Comparison of ENCODE assay signal across 27 cellular contexts in the genomic region with DNA sequence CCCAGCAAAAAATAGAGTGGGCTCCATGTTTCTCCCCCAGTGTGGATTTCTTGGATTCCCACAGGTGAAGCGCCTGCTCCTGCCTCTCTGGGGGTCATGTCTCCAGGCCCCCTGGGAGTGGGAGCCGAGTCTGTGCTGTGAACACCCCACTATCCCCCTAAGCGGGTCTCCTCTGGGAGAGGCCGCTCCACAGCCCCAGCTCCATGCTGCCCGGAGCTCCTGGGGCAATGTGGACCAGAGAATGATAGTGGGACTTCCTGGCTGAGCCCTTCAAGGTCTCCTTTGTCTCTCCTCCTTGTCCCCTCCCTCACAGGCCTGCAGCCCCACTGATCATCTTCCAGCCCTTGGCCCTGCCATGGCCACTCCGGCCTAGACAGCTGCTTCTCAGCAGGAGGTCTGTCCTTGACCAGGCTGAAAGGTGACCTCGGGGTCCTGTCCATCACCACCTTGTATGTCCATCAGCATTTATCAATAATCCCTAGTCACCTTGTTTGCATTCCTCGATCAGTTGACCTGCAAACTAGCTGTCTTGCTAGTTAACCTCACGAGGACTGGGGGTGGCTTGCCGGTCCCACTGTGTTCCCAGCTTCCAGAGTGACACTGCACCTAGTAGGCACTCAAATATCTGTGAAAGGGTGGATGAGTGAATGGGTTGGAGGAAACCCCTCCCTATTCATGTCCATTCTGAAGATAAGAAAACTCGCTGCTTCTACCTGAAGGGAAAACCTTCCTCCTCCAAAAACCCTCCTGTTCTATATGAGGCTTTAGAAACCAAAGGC. TPM values are rescaled to one million over a fixed set of nuclear protein-coding genes. Genes with fewer than 3 reads are reported as not detected.
DNase-seq lines count a peak whose midpoint lies in the region; ATAC-seq, FAIRE-seq and TF ChIP-seq lines count a peak whose summit lies in the region.
"Had no signal": no experiment of that assay in that cellular context is flagged by ENCODE, and none has a peak within 500 bp of the region (broad histone marks: within the 10 kb centered on the region; RNA-seq: fewer than 3 reads in every experiment).

No MANE protein-coding gene starts in this region.

- H3K9me3 ChIP-seq in mammary epithelial cell (replicated peaks; ENCODE audit: insufficient read depth, low read length) (no peaks in the 10 kb centered on the region), transverse colon (no peaks in the 10 kb centered on the region), tibial nerve (no peaks in the 10 kb centered on the region)
- H3K9me3 ChIP-seq: neutrophil, upper lobe of left lung had no signal

- no peak for TF ChIP-seq CTCF in mammary epithelial cell (conservative IDR thresholded peaks at IDR 0.05 in 1 of 2, IDR thresholded peaks at IDR 0.05 in 1 of 2; ENCODE audit: extremely low read depth in 1 of 2, insufficient read depth in 1 of 2, low read depth in 1 of 2, low read length in 2 of 2)
- no peak for TF ChIP-seq CTCF in nephron (IDR thresholded peaks at IDR 0.05; ENCODE audit: unreplicated experiment in 3 of 3)
- TF ChIP-seq CTCF in transverse colon (IDR thresholded peaks at IDR 0.05), result no peak
- no peak for TF ChIP-seq CTCF in D721Med (IDR thresholded peaks at IDR 0.05; ENCODE audit: insufficient read depth, missing control alignments)
- no peak for TF ChIP-seq CTCF in tibial nerve (IDR thresholded peaks at IDR 0.05)

- intact Hi-C loops in mammary epithelial cell (cut with micrococcal nuclease), result loop anchor here (1.0 to 2.0 kb wide), 2 partner anchors 81 to 99 kb away; no protein-coding TSS in a partner anchor
- intact Hi-C loops in transverse colon (cut with DNase I; ENCODE audit: low total_unique reads), result loop anchor here (10.0 kb wide), 1 partner anchor 1509 kb away; no protein-coding TSS in a partner anchor

- H4K20me1 ChIP-seq in mammary epithelial cell (ENCODE audit: insufficient read depth, low read length), result no peaks in the 10 kb centered on the region

- no peak for TF ChIP-seq EP300 in transverse colon (IDR thresholded peaks at IDR 0.05; ENCODE audit: low read depth)
- TF ChIP-seq EP300 in tibial nerve (IDR thresholded peaks at IDR 0.05), result no peak

- dilution Hi-C loops in mammary epithelial cell (cut with HindIII; ENCODE audit: low sequenced_read_pairs), result no loop called here

- H3K9me3 Mint-ChIP-seq in activated naive CD8-positive, alpha-beta T cell treated with anti-CD3 and anti-CD28 coated beads, Interleukin-2, amount 10 ng/mL, durations not matched to agents 7 days and 5 days, result no peaks in the 10 kb centered on the region
- no peaks in the 10 kb centered on the region for H3K9me3 Mint-ChIP-seq in activated naive CD8-positive, alpha-beta T cell treated with anti-CD3 and anti-CD28 coated beads for 36 hours
- H3K9me3 Mint-ChIP-seq in nephron, result no peaks in the 10 kb centered on the region

- BruUV-seq in mammary epithelial cell (replicated peaks; lab: Mats Ljungman, UMichigan), result no TSS peak

- no peaks in the 10 kb centered on the region for H3K79me2 ChIP-seq in mammary epithelial cell (ENCODE audit: insufficient read depth, low read length)

- no peak for FAIRE-seq in D721Med (lab: Jason Lieb, UNC)
- FAIRE-seq: endothelial cell of umbilical vein, G401.6, GM18507, H1 had no signal

- no peak for ATAC-seq in activated naive CD8-positive, alpha-beta T cell treated with anti-CD3 and anti-CD28 coated beads, Interleukin-2, amount 10 ng/mL, durations not matched to agents 7 days and 5 days (ENCODE audit: low read depth)
- ATAC-seq in GM19395 (IDR thresholded peaks at IDR 0.05; ENCODE audit: unreplicated experiment), result no peak
- ATAC-seq: left ventricle myocardium superior had no signal

- POLR2A ChIA-PET in activated naive CD8-positive, alpha-beta T cell treated with anti-CD3 and anti-CD28 coated beads, Interleukin-2, amount 10 ng/mL, durations not matched to agents 7 days and 5 days (lab: Charles Lee), result no interaction called here

- H3K27ac ChIP-seq in mammary epithelial cell (ENCODE audit: insufficient read depth, low read depth, low read length) (no peak overlapping the region), transverse colon (no peak overlapping the region), tibial nerve (no peak overlapping the region)
- H3K27ac ChIP-seq: cardiac muscle cell, neutrophil, upper lobe of left lung, WERI-Rb-1 had no signal

- H3K4me1 ChIP-seq in mammary epithelial cell (ENCODE audit: insufficient read depth, low read length) (peaks cover 29% of the 10 kb centered on the region), transverse colon (no peaks in the 10 kb centered on the region), tibial nerve (no peaks in the 10 kb centered on the region)
- H3K4me1 ChIP-seq: upper lobe of left lung had no signal

- H3K9ac ChIP-seq in mammary epithelial cell (ENCODE audit: insufficient read depth, low read length), result no peak overlapping the region

- no peak for TF ChIP-seq POLR2A in transverse colon (IDR thresholded peaks at IDR 0.05)
- no peak for TF ChIP-seq POLR2A in tibial nerve (IDR thresholded peaks at IDR 0.05)

- CTCF ChIA-PET in mammary epithelial cell (lab: Charles Lee; ENCODE audit: low non-redundant PET), result no interaction called here

- H3K27ac Mint-ChIP-seq in activated naive CD8-positive, alpha-beta T cell treated with anti-CD3 and anti-CD28 coated beads, Interleukin-2, amount 10 ng/mL, durations not matched to agents 7 days and 5 days, result peak overlapping the region; percentile 0
- no peak overlapping the region for H3K27ac Mint-ChIP-seq in activated naive CD8-positive, alpha-beta T cell treated with anti-CD3 and anti-CD28 coated beads for 36 hours
- H3K27ac Mint-ChIP-seq in nephron, result peak overlapping the region in 2 of 3 experiments; percentile 13 to 36
- H3K27ac Mint-ChIP-seq: CD4-positive, CD25-positive, alpha-beta regulatory T cell had no signal

- H3K4me1 Mint-ChIP-seq in activated naive CD8-positive, alpha-beta T cell treated with anti-CD3 and anti-CD28 coated beads, Interleukin-2, amount 10 ng/mL, durations not matched to agents 7 days and 5 days, result no peaks in the 10 kb centered on the region
- H3K4me1 Mint-ChIP-seq in activated naive CD8-positive, alpha-beta T cell treated with anti-CD3 and anti-CD28 coated beads for 36 hours, result no peaks in the 10 kb centered on the region
- peaks cover 9% of the 10 kb centered on the region for H3K4me1 Mint-ChIP-seq in nephron
- H3K4me1 Mint-ChIP-seq: CD4-positive, CD25-positive, alpha-beta regulatory T cell had no signal

- in situ Hi-C loops in mammary epithelial cell (cut with MboI; ENCODE audit: low sequenced_read_pairs in 2 of 2), result no loop called here
- in situ Hi-C loops in transverse colon (cut with MboI; ENCODE audit: low pct_ligation_motif_present in 1 of 4, low pct_unique_long_range_greater_than_20kb in 1 of 4, low sequenced_read_pairs in 3 of 4), result no loop called here

- no peaks in the 10 kb centered on the region for H3K36me3 Mint-ChIP-seq in activated naive CD8-positive, alpha-beta T cell treated with anti-CD3 and anti-CD28 coated beads, Interleukin-2, amount 10 ng/mL, durations not matched to agents 7 days and 5 days
- no peaks in the 10 kb centered on the region for H3K36me3 Mint-ChIP-seq in activated naive CD8-positive, alpha-beta T cell treated with anti-CD3 and anti-CD28 coated beads for 36 hours
- H3K36me3 Mint-ChIP-seq in nephron (ENCODE audit: low read depth), result no peaks in the 10 kb centered on the region
- H3K36me3 Mint-ChIP-seq: CD4-positive, CD25-positive, alpha-beta regulatory T cell had no signal

- no peak overlapping the region for H3K4me3 ChIP-seq in mammary epithelial cell (replicated peaks in 1 of 3; ENCODE audit: insufficient read depth in 1 of 3, low read depth in 2 of 3, low read length in 3 of 3)
- no peak overlapping the region for H3K4me3 ChIP-seq in transverse colon
- no peak overlapping the region for H3K4me3 ChIP-seq in tibial nerve
- H3K4me3 ChIP-seq: cardiac muscle cell, upper lobe of left lung had no signal

- H2AFZ ChIP-seq in mammary epithelial cell (ENCODE audit: low read depth, low read length), result peak overlapping the region; percentile 73

- H3K27me3 ChIP-seq in mammary epithelial cell (ENCODE audit: insufficient read depth, low read length), result no peaks in the 10 kb centered on the region
- no peaks in the 10 kb centered on the region for H3K27me3 ChIP-seq in transverse colon
- no peaks in the 10 kb centered on the region for H3K27me3 ChIP-seq in tibial nerve
- H3K27me3 ChIP-seq: cardiac muscle cell, neutrophil, upper lobe of left lung had no signal

- no peaks in the 10 kb centered on the region for H3K36me3 ChIP-seq in mammary epithelial cell (ENCODE audit: insufficient read depth, low read length)
- H3K36me3 ChIP-seq in transverse colon, result no peaks in the 10 kb centered on the region
- H3K36me3 ChIP-seq in tibial nerve, result no peaks in the 10 kb centered on the region
- H3K36me3 ChIP-seq: cardiac muscle cell, neutrophil, upper lobe of left lung, WERI-Rb-1 had no signal

- H3K4me3 Mint-ChIP-seq in activated naive CD8-positive, alpha-beta T cell treated with anti-CD3 and anti-CD28 coated beads, Interleukin-2, amount 10 ng/mL, durations not matched to agents 7 days and 5 days, result no peak overlapping the region
- H3K4me3 Mint-ChIP-seq in activated naive CD8-positive, alpha-beta T cell treated with anti-CD3 and anti-CD28 coated beads for 36 hours, result no peak overlapping the region
- H3K4me3 Mint-ChIP-seq in nephron, result no peak overlapping the region
- H3K4me3 Mint-ChIP-seq: CD4-positive, CD25-positive, alpha-beta regulatory T cell had no signal

- no peak for DNase-seq in activated naive CD8-positive, alpha-beta T cell treated with anti-CD3 and anti-CD28 coated beads, Interleukin-2, amount 10 ng/mL, durations not matched to agents 7 days and 5 days
- DNase-seq in activated naive CD8-positive, alpha-beta T cell treated with anti-CD3 and anti-CD28 coated beads for 36 hours, result no peak
- no peak for DNase-seq in mammary epithelial cell
- DNase-seq in transverse colon, result peak; percentile 5
- DNase-seq in D721Med (ENCODE audit: insufficient read length, low spot score), result no peak
- DNase-seq in tibial nerve (ENCODE audit: low spot score in 2 of 2), result no peak
- DNase-seq: activated naive CD4-positive, alpha-beta T cell; CD4-positive, CD25-positive, alpha-beta regulatory T cell; dermis blood vessel endothelial cell; left ventricle myocardium superior; NCI-H2081; NK-92 treated with Interleukin-12 subunit alpha and Interleukin-12 subunit beta, amount 100 ng/mL, for 24 hours; stimulated activated CD4-positive, alpha-beta T cell treated with anti-CD3 and anti-CD28 coated beads, Interleukin-4, amount 100 ng/mL, for 24 hours; stimulated activated naive CD4-positive, alpha-beta T cell treated with Interleukin-2 at 50 U/mL for 16 hours; T-helper 2 cell; WERI-Rb-1 had no signal

- peak overlapping the region; percentile 85 for H3K4me2 ChIP-seq in mammary epithelial cell (ENCODE audit: insufficient read depth, low read depth, low read length)

- peaks cover 3% of the 10 kb centered on the region for H3K27me3 Mint-ChIP-seq in activated naive CD8-positive, alpha-beta T cell treated with anti-CD3 and anti-CD28 coated beads, Interleukin-2, amount 10 ng/mL, durations not matched to agents 7 days and 5 days
- H3K27me3 Mint-ChIP-seq in activated naive CD8-positive, alpha-beta T cell treated with anti-CD3 and anti-CD28 coated beads for 36 hours, result no peaks in the 10 kb centered on the region
- H3K27me3 Mint-ChIP-seq in nephron (ENCODE audit: low read depth), result peaks cover 10% of the 10 kb centered on the region

- WGBS in mammary epithelial cell (ENCODE audit: low coverage, missing lambda C conversion rate), result 96% methylated on average over 7 of the region's 11 CpGs
- WGBS in transverse colon (ENCODE audit: low coverage in 1 of 2), 2 donors, result 84 to 88% methylated on average over 4 to 11 of the region's 11 CpGs
- 88 to 94% methylated on average over 11 of the region's 11 CpGs for WGBS in tibial nerve, 2 donors

RNA-seq across cellular contexts. Expression of a gene that starts 0.8 kb away (rescaled TPM):
- not detected for total RNA-seq in activated naive CD8-positive, alpha-beta T cell treated with anti-CD3 and anti-CD28 coated beads, Interleukin-2, amount 10 ng/mL, durations not matched to agents 7 days and 5 days
- total RNA-seq in activated naive CD8-positive, alpha-beta T cell treated with anti-CD3 and anti-CD28 coated beads for 36 hours, result not detected
- 100 to 1,000 TPM; 173 to 704 TPM for total RNA-seq in mammary epithelial cell
- 42.3 TPM for polyA plus RNA-seq in mammary epithelial cell
- polyA minus RNA-seq in mammary epithelial cell, result 6.0 TPM
- total RNA-seq in transverse colon, result not detected
- total RNA-seq in tibial nerve, result not detected
- total RNA-seq: cardiac muscle cell; CD4-positive, CD25-positive, alpha-beta regulatory T cell; dermis blood vessel endothelial cell; endothelial cell of umbilical vein; fibroblast of villous mesenchyme; H1; left ventricle myocardium superior; mononuclear cell; upper lobe of left lung had no signal
- polyA plus RNA-seq: cardiac muscle cell; CD4-positive, CD25-positive, alpha-beta regulatory T cell; endothelial cell of umbilical vein; H1 had no signal

RNA-seq across cellular contexts. Expression of a gene that starts 24.6 kb away (rescaled TPM):
- total RNA-seq in activated naive CD8-positive, alpha-beta T cell treated with anti-CD3 and anti-CD28 coated beads, Interleukin-2, amount 10 ng/mL, durations not matched to agents 7 days and 5 days, result not detected
- not detected for total RNA-seq in activated naive CD8-positive, alpha-beta T cell treated with anti-CD3 and anti-CD28 coated beads for 36 hours
- total RNA-seq in mammary epithelial cell (not detected), transverse colon (not detected), tibial nerve (not detected)
- polyA plus RNA-seq in mammary epithelial cell, result 0.32 TPM
- not detected for polyA minus RNA-seq in mammary epithelial cell
- total RNA-seq: cardiac muscle cell; CD4-positive, CD25-positive, alpha-beta regulatory T cell; dermis blood vessel endothelial cell; endothelial cell of umbilical vein; fibroblast of villous mesenchyme; H1; left ventricle myocardium superior; mononuclear cell; upper lobe of left lung had no signal
- polyA plus RNA-seq: cardiac muscle cell; CD4-positive, CD25-positive, alpha-beta regulatory T cell; endothelial cell of umbilical vein; H1 had no signal

Comparison
In these comparisons a context has a peak if more than half of its experiments do, and no peak if none do; other contexts are left out.
1. RNA of a gene that starts 0.8 kb away (total RNA-seq): 173 to 704 TPM in mammary epithelial cell; not detected in activated naive CD8-positive, alpha-beta T cell treated with anti-CD3 and anti-CD28 coated beads, Interleukin-2, amount 10 ng/mL, durations not matched to agents 7 days and 5 days, not detected in activated naive CD8-positive, alpha-beta T cell treated with anti-CD3 and anti-CD28 coated beads for 36 hours, not detected in transverse colon and not detected in tibial nerve; every median in the first group is over 100 times any median in the second.